Comparison of ENCODE assay signal across 10 cellular contexts in the genomic region with DNA sequence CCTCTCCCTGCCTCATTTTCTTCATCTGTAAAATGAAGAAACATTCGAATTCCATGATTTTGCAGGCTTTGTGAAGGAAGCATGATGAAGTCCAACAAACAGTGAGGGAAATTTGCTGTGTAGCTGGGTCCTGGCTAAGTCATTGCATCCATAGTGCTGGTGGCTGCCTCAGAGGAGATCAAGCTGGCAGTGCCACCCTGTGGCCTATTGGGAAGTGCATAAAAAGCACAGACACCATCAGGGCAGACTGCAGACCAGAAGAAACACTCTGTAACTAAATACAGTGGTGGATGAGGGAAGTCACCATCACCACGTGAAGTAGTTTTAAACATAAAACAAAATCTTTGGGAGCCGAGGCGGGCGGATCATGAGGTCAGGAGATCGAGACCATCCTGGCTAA. TPM values are rescaled to one million over a fixed set of nuclear protein-coding genes. Genes with fewer than 3 reads are reported as not detected.
DNase-seq lines count a peak whose midpoint lies in the region; ATAC-seq and TF ChIP-seq lines count a peak whose summit lies in the region.
"Had no signal": no experiment of that assay in that cellular context is flagged by ENCODE, and none has a peak within 500 bp of the region (broad histone marks: within the 10 kb centered on the region; RNA-seq: fewer than 3 reads in every experiment).

No MANE protein-coding gene starts in this region.

- ATAC-seq in natural killer cell, result peak in 2 of 3 donors; percentile 55 to 57
- ATAC-seq in natural killer cell treated with Interleukin-12 subunit alpha and Interleukin-12 subunit beta and Interleukin-15 and Interleukin-18, amount 100 ng/mL, for 72 hours, result no peak
- ATAC-seq in central memory CD8-positive, alpha-beta T cell (replicated peaks; ENCODE audit: extremely low read depth, poor library complexity, severe bottlenecking), result peak; percentile 52

- H3K27ac Mint-ChIP-seq in natural killer cell, result no peak overlapping the region
- H3K27ac Mint-ChIP-seq in natural killer cell treated with Interleukin-12 subunit alpha and Interleukin-12 subunit beta and Interleukin-15 and Interleukin-18, amount 100 ng/mL, for 72 hours, result no peak overlapping the region
- H3K27ac Mint-ChIP-seq in central memory CD8-positive, alpha-beta T cell (ENCODE audit: low read depth), result no peak overlapping the region
- no peak overlapping the region for H3K27ac Mint-ChIP-seq in type B pancreatic cell
- H3K27ac Mint-ChIP-seq: activated T-helper 2 cell treated with anti-CD3 and anti-CD28 coated beads, Interferon-gamma antibody, Interleukin-2, Interleukin-4, amounts not matched to agents 10 μg/mL and 5 μg/mL and 100 μg/mL, durations not matched to agents 14 hours and 24 hours and 36 hours had no signal

- TF ChIP-seq POLR2A in NB4 (IDR thresholded peaks at IDR 0.05; ENCODE audit: extremely low read depth, insufficient read length), result no peak

- H3K9me3 Mint-ChIP-seq in natural killer cell, result no peaks in the 10 kb centered on the region
- peaks cover 4% of the 10 kb centered on the region for H3K9me3 Mint-ChIP-seq in natural killer cell treated with Interleukin-12 subunit alpha and Interleukin-12 subunit beta and Interleukin-15 and Interleukin-18, amount 100 ng/mL, for 72 hours
- H3K9me3 Mint-ChIP-seq in central memory CD8-positive, alpha-beta T cell, result peaks cover 5% of the 10 kb centered on the region
- H3K9me3 Mint-ChIP-seq in type B pancreatic cell, result peaks cover 11% of the 10 kb centered on the region

- intact Hi-C loops in natural killer cell (cut with micrococcal nuclease), result no loop called here

- H3K4me3 Mint-ChIP-seq in natural killer cell (no peak overlapping the region), type B pancreatic cell (no peak overlapping the region)
- no peak overlapping the region for H3K4me3 Mint-ChIP-seq in natural killer cell treated with Interleukin-12 subunit alpha and Interleukin-12 subunit beta and Interleukin-15 and Interleukin-18, amount 100 ng/mL, for 72 hours
- no peak overlapping the region for H3K4me3 Mint-ChIP-seq in central memory CD8-positive, alpha-beta T cell

- DNase-seq in natural killer cell, result no peak
- DNase-seq in natural killer cell treated with Interleukin-12 subunit alpha and Interleukin-12 subunit beta and Interleukin-15 and Interleukin-18, amount 100 ng/mL, for 72 hours (ENCODE audit: low spot score), result no peak
- peak; percentile 35 for DNase-seq in NB4 (ENCODE audit: low read depth)
- DNase-seq in central memory CD8-positive, alpha-beta T cell (ENCODE audit: low spot score in 2 of 2), result no peak
- DNase-seq in type B pancreatic cell (ENCODE audit: extremely low spot score, unreplicated experiment), result no peak
- no peak for DNase-seq in HuH-7.5 (ENCODE audit: low spot score)
- DNase-seq in retina, result no peak
- no peak for DNase-seq in NCI-H2081 (lab: John Stamatoyannopoulos, UW)
- DNase-seq: SJCRH30 had no signal

- no peak overlapping the region for H3K4me3 ChIP-seq in NB4 (ENCODE audit: low read depth, low read length)
- H3K4me3 ChIP-seq: SJCRH30 had no signal

- H3K27me3 Mint-ChIP-seq in natural killer cell (ENCODE audit: low read depth in 2 of 2), result no peaks in the 10 kb centered on the region
- peaks cover 0 to 10% of the 10 kb centered on the region in 2 donors for H3K27me3 Mint-ChIP-seq in natural killer cell treated with Interleukin-12 subunit alpha and Interleukin-12 subunit beta and Interleukin-15 and Interleukin-18, amount 100 ng/mL, for 72 hours
- H3K27me3 Mint-ChIP-seq in central memory CD8-positive, alpha-beta T cell, result no peaks in the 10 kb centered on the region
- H3K27me3 Mint-ChIP-seq in type B pancreatic cell, result no peaks in the 10 kb centered on the region

- H3K4me1 Mint-ChIP-seq in natural killer cell, result no peaks in the 10 kb centered on the region
- no peaks in the 10 kb centered on the region for H3K4me1 Mint-ChIP-seq in natural killer cell treated with Interleukin-12 subunit alpha and Interleukin-12 subunit beta and Interleukin-15 and Interleukin-18, amount 100 ng/mL, for 72 hours (ENCODE audit: low read depth in 2 of 2)
- no peaks in the 10 kb centered on the region for H3K4me1 Mint-ChIP-seq in central memory CD8-positive, alpha-beta T cell
- peaks cover 6% of the 10 kb centered on the region for H3K4me1 Mint-ChIP-seq in type B pancreatic cell (ENCODE audit: unreplicated experiment)

- TF ChIP-seq CTCF in natural killer cell (IDR thresholded peaks at IDR 0.05) (no peak), NB4 (IDR thresholded peaks at IDR 0.05; ENCODE audit: low read depth, low read length) (no peak), type B pancreatic cell (conservative IDR thresholded peaks at IDR 0.05) (peak; percentile 30)

- H3K36me3 Mint-ChIP-seq in natural killer cell, result no peaks in the 10 kb centered on the region
- no peaks in the 10 kb centered on the region for H3K36me3 Mint-ChIP-seq in natural killer cell treated with Interleukin-12 subunit alpha and Interleukin-12 subunit beta and Interleukin-15 and Interleukin-18, amount 100 ng/mL, for 72 hours
- no peaks in the 10 kb centered on the region for H3K36me3 Mint-ChIP-seq in central memory CD8-positive, alpha-beta T cell (ENCODE audit: insufficient read depth)
- no peaks in the 10 kb centered on the region for H3K36me3 Mint-ChIP-seq in type B pancreatic cell

RNA-seq across cellular contexts. Expression of a gene that starts 40.7 kb away (rescaled TPM):
- 1,000 to 10,000 TPM in 2 of 3 donors, 100 to 1,000 TPM in 1; 695 to 1,297 (median 1,054) TPM for total RNA-seq in natural killer cell
- total RNA-seq in natural killer cell treated with Interleukin-12 subunit alpha and Interleukin-12 subunit beta and Interleukin-15 and Interleukin-18, amount 100 ng/mL, for 72 hours, result 100 to 1,000 TPM; 252 to 451 TPM
- 255 and 276 TPM in 2 replicates for total RNA-seq in type B pancreatic cell (ENCODE audit: low replicate concordance)

Comparison
In these comparisons a context has a peak if more than half of its experiments do, and no peak if none do; other contexts are left out.
1. ATAC-seq: peak in natural killer cell (2 of 3) and central memory CD8-positive, alpha-beta T cell (single experiment); none in natural killer cell treated with Interleukin-12 subunit alpha and Interleukin-12 subunit beta and Interleukin-15 and Interleukin-18, amount 100 ng/mL, for 72 hours (0 of 2).